ENCODE assay signal across 2 cellular contexts in genomic region chr20:54107181-54107580, GRCh38.
TF ChIP-seq lines count a peak whose summit lies in the region.

No MANE protein-coding gene starts in this region.

TF ChIP-seq in A549, 52 proteins besides CTCF, POLR2A, EP300 and RAD21:
- 0 out of 2 replicates have a peak, but pooled peaks have one; percentile 24 for TF ChIP-seq HMGXB4 (CRISPR knock-in tag; IDR thresholded peaks at IDR 0.05; ENCODE audit: borderline replicate concordance)
- TF ChIP-seq HOXB13 (CRISPR knock-in tag; IDR thresholded peaks at IDR 0.05; ENCODE audit: low read depth), result peak; percentile 78
- TF ChIP-seq HDAC2 (IDR thresholded peaks at IDR 0.05), result no peak
- TF ChIP-seq EHF (CRISPR knock-in tag; IDR thresholded peaks at IDR 0.05), result peak; percentile 66
- peak; percentile 72; the same call in 1 of the 2 replicates for TF ChIP-seq ZNF302 (CRISPR knock-in tag; IDR thresholded peaks at IDR 0.05)
- TF ChIP-seq FOSB (CRISPR knock-in tag; IDR thresholded peaks at IDR 0.05), result peak; percentile 47; the same call in 1 of the 2 replicates

TF ChIP-seq in HCT116, 20 proteins besides CTCF, POLR2A, EP300 and RAD21:
- TF ChIP-seq EZH2phosphoT487 (IDR thresholded peaks at IDR 0.05; ENCODE audit: borderline replicate concordance) (no peak), ELF1 (IDR thresholded peaks at IDR 0.05; ENCODE audit: borderline replicate concordance, low read depth) (no peak), POLR2AphosphoS5 (IDR thresholded peaks at IDR 0.05; ENCODE audit: low read depth, low read length) (no peak), MAX (IDR thresholded peaks at IDR 0.05) (no peak), SRF (IDR thresholded peaks at IDR 0.05; ENCODE audit: low read depth) (no peak), EZH2 (IDR thresholded peaks at IDR 0.05) (no peak), JUND (IDR thresholded peaks at IDR 0.05) (no peak), CBX3 (IDR thresholded peaks at IDR 0.05; ENCODE audit: low read depth) (no peak), ZFX (IDR thresholded peaks at IDR 0.05) (no peak), REST (IDR thresholded peaks at IDR 0.05; ENCODE audit: low read depth) (no peak), CEBPB (IDR thresholded peaks at IDR 0.05; ENCODE audit: low read depth) (no peak), SIN3A (IDR thresholded peaks at IDR 0.05; ENCODE audit: low read depth) (no peak), ZNF274 (IDR thresholded peaks at IDR 0.05; ENCODE audit: low read depth, low read length) (no peak)
- TF ChIP-seq, protein P1, sequence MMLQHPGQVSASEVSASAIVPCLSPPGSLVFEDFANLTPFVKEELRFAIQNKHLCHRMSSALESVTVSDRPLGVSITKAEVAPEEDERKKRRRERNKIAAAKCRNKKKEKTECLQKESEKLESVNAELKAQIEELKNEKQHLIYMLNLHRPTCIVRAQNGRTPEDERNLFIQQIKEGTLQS (IDR thresholded peaks at IDR 0.05), result no peak
